Comparison of ENCODE assay signal across 9 cellular contexts in genomic region chr10:97736403-97736901, GRCh38. TPM values are rescaled to one million over a fixed set of nuclear protein-coding genes. Genes with fewer than 3 reads are reported as not detected.
DNase-seq lines count a peak whose midpoint lies in the region; ATAC-seq and TF ChIP-seq lines count a peak whose summit lies in the region.
"Had no signal": no experiment of that assay in that cellular context is flagged by ENCODE, and none has a peak within 500 bp of the region (broad histone marks: within the 10 kb centered on the region; RNA-seq: fewer than 3 reads in every experiment).

No MANE protein-coding gene starts in this region.

- CTCF ChIA-PET in activated naive CD4-positive, alpha-beta T cell treated with anti-CD3 and anti-CD28 coated beads, Interleukin-2, amount 10 ng/mL, durations not matched to agents 7 days and 5 days (lab: Charles Lee) = interaction anchor here (1.0 to 14.9 kb wide), 8 partner anchors 9 to 59 kb away, joined by 3 to 402 read pairs (median 5); partner anchors contain the start of genes AVPI1 and MARVELD1
- CTCF ChIA-PET in naive thymus-derived CD4-positive, alpha-beta T cell (lab: Charles Lee) = interaction anchor here (0.7 to 8.7 kb wide), 9 partner anchors 21 to 59 kb away, joined by 3 to 90 read pairs (median 5); partner anchors contain the start of gene AVPI1

- H3K4me1 ChIP-seq in naive thymus-derived CD4-positive, alpha-beta T cell (ENCODE audit: control insufficient read depth in 2 of 2, insufficient read depth in 2 of 2, low read length in 2 of 2) = peaks cover 18% of the 10 kb centered on the region in 2 donors

- ATAC-seq in HG03571 (IDR thresholded peaks at IDR 0.05; ENCODE audit: unreplicated experiment) = peak; percentile 16
- ATAC-seq in naive thymus-derived CD4-positive, alpha-beta T cell = peak; percentile 5

- POLR2A ChIA-PET in naive thymus-derived CD4-positive, alpha-beta T cell (lab: Charles Lee) = interaction anchor here (0.6 to 3.4 kb wide), 26 partner anchors 10 to 398 kb away, joined by 3 to 44 read pairs (median 4); partner anchors contain the start of genes AVPI1, GOLGA7B, MARVELD1 and R3HCC1L

- peaks cover 0 to 6% (median 4%) of the 10 kb centered on the region in 3 experiments for H3K36me3 ChIP-seq in naive thymus-derived CD4-positive, alpha-beta T cell (ENCODE audit: control insufficient read depth in 2 of 3, insufficient read depth in 3 of 3, low read length in 3 of 3)

- DNase-seq in activated naive CD4-positive, alpha-beta T cell treated with anti-CD3 and anti-CD28 coated beads, Interleukin-2, amount 10 ng/mL, durations not matched to agents 7 days and 5 days = no peak
- no peak for DNase-seq in activated naive CD4-positive, alpha-beta T cell treated with Interleukin-2 at 50 U/mL for 16 hours
- DNase-seq in naive thymus-derived CD4-positive, alpha-beta T cell = peak in 1 of 9 donors; percentile 9
- DNase-seq in CD1c-positive myeloid dendritic cell (ENCODE audit: extremely low spot score) (no peak), mesenteric fat pad (ENCODE audit: low spot score) (no peak), AG08395 (ENCODE audit: low spot score) (no peak)

- intact Hi-C loops in naive thymus-derived CD4-positive, alpha-beta T cell (cut with micrococcal nuclease) = loop anchor here (2.0 to 10.0 kb wide), 7 partner anchors 60 to 1996 kb away; partner anchors contain the start of genes COX15 (in 1 of the 2), CUTC (in 1 of the 2), MMS19 (in 1 of the 2) and MORN4 (in 1 of the 2)

- H3K9me3 ChIP-seq in naive thymus-derived CD4-positive, alpha-beta T cell (ENCODE audit: control insufficient read depth in 2 of 3, low read length in 3 of 3) = no peaks in the 10 kb centered on the region

- peaks cover 13% of the 10 kb centered on the region for H3K27me3 Mint-ChIP-seq in activated naive CD4-positive, alpha-beta T cell treated with anti-CD3 and anti-CD28 coated beads, Interleukin-2, amount 10 ng/mL, durations not matched to agents 7 days and 5 days
- H3K27me3 Mint-ChIP-seq in brain = peaks cover 17% of the 10 kb centered on the region
- peaks cover 0 to 3% (median 0%) of the 10 kb centered on the region in 5 donors for H3K27me3 Mint-ChIP-seq in naive thymus-derived CD4-positive, alpha-beta T cell

- H3K36me3 Mint-ChIP-seq in activated naive CD4-positive, alpha-beta T cell treated with anti-CD3 and anti-CD28 coated beads, Interleukin-2, amount 10 ng/mL, durations not matched to agents 7 days and 5 days = peaks cover 32% of the 10 kb centered on the region
- peaks cover 22% of the 10 kb centered on the region for H3K36me3 Mint-ChIP-seq in brain
- H3K36me3 Mint-ChIP-seq in naive thymus-derived CD4-positive, alpha-beta T cell = peaks cover 0 to 24% (median 12%) of the 10 kb centered on the region in 5 donors

- H3K27ac ChIP-seq in naive thymus-derived CD4-positive, alpha-beta T cell (ENCODE audit: low read depth, low read length) = peak overlapping the region; percentile 99

- no peaks in the 10 kb centered on the region for H3K9me3 Mint-ChIP-seq in activated naive CD4-positive, alpha-beta T cell treated with anti-CD3 and anti-CD28 coated beads, Interleukin-2, amount 10 ng/mL, durations not matched to agents 7 days and 5 days
- peaks cover 0 to 8% (median 2%) of the 10 kb centered on the region in 5 experiments for H3K9me3 Mint-ChIP-seq in brain
- H3K9me3 Mint-ChIP-seq in naive thymus-derived CD4-positive, alpha-beta T cell = peaks cover 0 to 7% (median 0%) of the 10 kb centered on the region in 11 donors

- H3K27me3 ChIP-seq in naive thymus-derived CD4-positive, alpha-beta T cell (ENCODE audit: control insufficient read depth in 2 of 2, insufficient read depth in 2 of 2, low read length in 2 of 2) = no peaks in the 10 kb centered on the region

- peak overlapping the region; percentile 86 for H3K4me3 ChIP-seq in naive thymus-derived CD4-positive, alpha-beta T cell (ENCODE audit: low read length)

- H3K4me3 Mint-ChIP-seq in activated naive CD4-positive, alpha-beta T cell treated with anti-CD3 and anti-CD28 coated beads, Interleukin-2, amount 10 ng/mL, durations not matched to agents 7 days and 5 days = peak overlapping the region; percentile 95
- H3K4me3 Mint-ChIP-seq in brain = peak overlapping the region; percentile 93 to 97 (median 95)
- peak overlapping the region; percentile 88 to 98 (median 94) for H3K4me3 Mint-ChIP-seq in naive thymus-derived CD4-positive, alpha-beta T cell

- H3K4me1 Mint-ChIP-seq in activated naive CD4-positive, alpha-beta T cell treated with anti-CD3 and anti-CD28 coated beads, Interleukin-2, amount 10 ng/mL, durations not matched to agents 7 days and 5 days = peaks cover 43% of the 10 kb centered on the region
- peaks cover 51% of the 10 kb centered on the region for H3K4me1 Mint-ChIP-seq in brain
- peaks cover 18 to 57% (median 54%) of the 10 kb centered on the region in 7 donors for H3K4me1 Mint-ChIP-seq in naive thymus-derived CD4-positive, alpha-beta T cell

- TF ChIP-seq CTCF in brain (conservative IDR thresholded peaks at IDR 0.05) = no peak

- peak overlapping the region; percentile 93 for H3K27ac Mint-ChIP-seq in activated naive CD4-positive, alpha-beta T cell treated with anti-CD3 and anti-CD28 coated beads, Interleukin-2, amount 10 ng/mL, durations not matched to agents 7 days and 5 days
- H3K27ac Mint-ChIP-seq in brain = peak overlapping the region; percentile 91 to 98 (median 97)
- H3K27ac Mint-ChIP-seq in naive thymus-derived CD4-positive, alpha-beta T cell = peak overlapping the region; percentile 95 to 99 (median 97)

RNA-seq across cellular contexts. Expression of gene ZFYVE27, which starts 0.5 kb away (rescaled TPM):
- 27.4 TPM for polyA plus RNA-seq in brain (ENCODE audit: insufficient read depth, low read depth, low replicate concordance)
- total RNA-seq in naive thymus-derived CD4-positive, alpha-beta T cell = 10 to 100 TPM; 31.0 to 68.8 (median 61.8) TPM
- polyA plus RNA-seq in naive thymus-derived CD4-positive, alpha-beta T cell = 10 to 100 TPM; 32.9 to 41.0 TPM
- 19.2 TPM for total RNA-seq in mesenteric fat pad

RNA-seq across cellular contexts. Expression of gene MARVELD1, which starts 22.9 kb away (rescaled TPM):
- polyA plus RNA-seq in brain (ENCODE audit: insufficient read depth, low read depth, low replicate concordance) = 5.8 TPM
- total RNA-seq in naive thymus-derived CD4-positive, alpha-beta T cell = 1 to 10 TPM in 4 of 5 experiments, under 1 TPM in 1; 0.62 to 5.0 (median 2.3) TPM
- under 1 TPM; 0.07 to 0.09 TPM for polyA plus RNA-seq in naive thymus-derived CD4-positive, alpha-beta T cell
- 28.7 TPM for total RNA-seq in mesenteric fat pad

RNA-seq across cellular contexts. Expression of gene SFRP5, which starts 35.3 kb away (rescaled TPM):
- polyA plus RNA-seq in brain (ENCODE audit: insufficient read depth, low read depth, low replicate concordance) = 1.9 TPM
- under 1 TPM in 2 of 5 experiments, not detected in 3; 0.43 to 0.46 TPM for total RNA-seq in naive thymus-derived CD4-positive, alpha-beta T cell
- 1 to 10 TPM in 1 of 2 donors, not detected in 1; 1.0 TPM for polyA plus RNA-seq in naive thymus-derived CD4-positive, alpha-beta T cell
- not detected for total RNA-seq in mesenteric fat pad
- total RNA-seq: dermis microvascular lymphatic vessel endothelial cell had no signal

RNA-seq across cellular contexts. Expression of gene AVPI1, which starts 49.4 kb away (rescaled TPM):
- 13.2 TPM for polyA plus RNA-seq in brain (ENCODE audit: insufficient read depth, low read depth, low replicate concordance)
- 10 to 100 TPM in 1 of 5 experiments, 1 to 10 TPM in 3, under 1 TPM in 1; 0.65 to 10.6 (median 2.5) TPM for total RNA-seq in naive thymus-derived CD4-positive, alpha-beta T cell
- polyA plus RNA-seq in naive thymus-derived CD4-positive, alpha-beta T cell = 1 to 10 TPM; 1.4 to 1.9 TPM
- 30.5 TPM for total RNA-seq in mesenteric fat pad
